Comparison of ENCODE assay signal across 12 cellular contexts in the genomic region with DNA sequence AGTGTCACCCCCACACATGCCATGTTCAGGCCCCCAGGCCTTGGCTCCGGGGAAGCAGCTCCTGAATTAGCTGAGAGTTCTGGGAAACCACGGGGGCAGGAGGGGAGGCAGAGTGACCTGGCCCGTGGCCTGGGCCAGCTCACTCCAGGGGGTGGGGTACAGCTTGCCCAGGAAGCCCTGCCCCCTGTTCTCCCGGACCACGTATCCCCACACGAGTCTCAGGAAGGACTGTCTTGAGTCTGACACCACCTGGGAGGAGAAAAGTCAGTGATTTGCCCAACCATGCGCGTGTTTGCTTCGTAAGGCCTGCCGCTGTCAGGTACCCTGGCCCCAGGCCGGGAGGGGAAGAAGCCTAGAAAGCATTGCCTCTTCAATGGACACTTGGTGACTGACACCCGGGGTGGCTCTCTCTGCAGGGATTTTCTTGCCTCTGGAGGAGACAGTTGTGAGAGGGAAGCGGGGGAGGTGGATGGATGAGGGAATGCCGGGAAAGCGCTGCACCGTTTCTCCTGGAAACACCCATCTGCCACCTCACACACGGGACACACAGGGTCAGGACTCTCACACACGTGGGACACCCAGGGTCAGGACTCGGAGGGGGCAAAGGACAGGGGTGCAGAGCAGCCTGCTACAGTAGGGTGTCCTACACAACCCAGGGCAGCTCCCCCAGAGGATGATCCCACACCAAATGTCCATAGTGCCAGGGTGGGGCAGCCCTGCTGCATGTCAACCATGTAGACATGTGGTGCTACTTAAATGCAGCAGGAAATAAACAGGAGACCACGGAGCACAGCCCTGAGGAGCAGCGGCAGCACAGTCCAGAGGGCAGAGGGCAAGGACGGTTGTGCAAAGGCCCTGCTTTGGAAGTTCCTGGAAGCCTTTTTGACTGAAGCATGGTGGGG. TPM values are rescaled to one million over a fixed set of nuclear protein-coding genes. Genes with fewer than 3 reads are reported as not detected.
DNase-seq lines count a peak whose midpoint lies in the region; ATAC-seq, FAIRE-seq and TF ChIP-seq lines count a peak whose summit lies in the region.
"Had no signal": no experiment of that assay in that cellular context is flagged by ENCODE, and none has a peak within 500 bp of the region (broad histone marks: within the 10 kb centered on the region; RNA-seq: fewer than 3 reads in every experiment).

No MANE protein-coding gene starts in this region.

- intact Hi-C loops in cardiac septum (cut with DNase I) (loop anchor here (1.0 to 2.0 kb wide), 2 partner anchors 22 to 41 kb away; no protein-coding TSS in a partner anchor), ovary (cut with DNase I) (loop anchor here in 2 of 4 donors (5.0 to 10.0 kb wide), 2 partner anchors 58 to 61 kb away; no protein-coding TSS in a partner anchor)

- TF ChIP-seq POLR2A in A549 (IDR thresholded peaks at IDR 0.05; ENCODE audit: low read length) (no peak), ovary (IDR thresholded peaks at IDR 0.05) (no peak)

- H3K4me2 ChIP-seq in A549: peak overlapping the region; percentile 9; the same call in 1 of the 3 replicates
- H3K4me2 ChIP-seq: BLaER1 treated with 17β-estradiol and CSF1 and Interleukin-3, amounts not matched to agents 10 nM and 100 nM had no signal

- H3K36me3 ChIP-seq in ovary: no peaks in the 10 kb centered on the region
- H3K36me3 ChIP-seq: BLaER1 treated with 17β-estradiol and CSF1 and Interleukin-3, amounts not matched to agents 10 nM and 100 nM had no signal

- TF ChIP-seq CTCF in A549 (IDR thresholded peaks at IDR 0.05) (no peak), RWPE1 (conservative IDR thresholded peaks at IDR 0.05; ENCODE audit: low read depth) (no peak), ovary (IDR thresholded peaks at IDR 0.05) (no peak)

- H3K4me1 ChIP-seq in A549 (peaks cover 49% of the 10 kb centered on the region), ovary (ENCODE audit: insufficient read depth) (no peaks in the 10 kb centered on the region)

- TF ChIP-seq RAD21 in A549 (conservative IDR thresholded peaks at IDR 0.05 in 1 of 2, IDR thresholded peaks at IDR 0.05 in 1 of 2): no peak

- TF ChIP-seq EP300 in A549 (IDR thresholded peaks at IDR 0.05): no peak
- TF ChIP-seq EP300 in ovary (IDR thresholded peaks at IDR 0.05): no peak

- H3K27ac ChIP-seq in A549 (peak overlapping the region in 1 of 2 experiments; percentile 66; a peak in 3 of 6 replicates), RWPE1 (peak overlapping the region; percentile 91), ovary (peak overlapping the region in 1 of 2 donors; percentile 44)
- H3K27ac ChIP-seq: BLaER1 treated with 17β-estradiol and CSF1 and Interleukin-3, amounts not matched to agents 10 nM and 100 nM had no signal

- POLR2A ChIA-PET in A549 (lab: Yijun Ruan, JAX) (no interaction called here), RWPE1 (lab: Yijun Ruan, JAX; ENCODE audit: low non-redundant PET) (no interaction called here)

- DNase-seq in A549 (ENCODE audit: low read depth in 1 of 2, low spot score in 1 of 2) (no peak), RWPE1 (ENCODE audit: low spot score) (no peak), cardiac septum (ENCODE audit: low spot score) (peak; percentile 78), ovary (peak in 3 of 5 donors; percentile 11 to 23 (median 18)), AG08395 (ENCODE audit: low spot score) (no peak)
- no peak for DNase-seq in activated CD4-positive, CD25-positive, alpha-beta regulatory T cell treated with anti-CD3 and anti-CD28 coated beads, Interleukin-2, amount 50 U/mL, for 72 hours
- DNase-seq: activated CD4-positive, alpha-beta T cell treated with anti-CD3 and anti-CD28 coated beads, Interleukin-2, amount 50 U/mL, for 1 hour; activated naive CD8-positive, alpha-beta T cell treated with anti-CD3 and anti-CD28 coated beads, Interleukin-2, amount 50 U/mL, for 24 hours; NCI-H2081 had no signal

- WGBS in A549 (ENCODE audit: missing lambda C conversion rate): 73% methylated on average over 18 of the region's 22 CpGs
- WGBS in ovary, 3 donors: 66 to 73% (median 70%) methylated on average over 22 of the region's 22 CpGs

- no peaks in the 10 kb centered on the region for H3K9me3 ChIP-seq in A549
- no peaks in the 10 kb centered on the region for H3K9me3 ChIP-seq in ovary
- H3K9me3 ChIP-seq: BLaER1 treated with 17β-estradiol and CSF1 and Interleukin-3, amounts not matched to agents 10 nM and 100 nM had no signal

- no peak for FAIRE-seq in A549 (lab: Jason Lieb, UNC)

- CTCF ChIA-PET in A549 (lab: Yijun Ruan, JAX): interaction anchor here (1.1 to 1.5 kb wide), 3 partner anchors 9 to 18 kb away, joined by 3 read pairs; no protein-coding TSS in a partner anchor
- CTCF ChIA-PET in RWPE1 (lab: Yijun Ruan, JAX): no interaction called here

- H3K27me3 ChIP-seq in ovary: no peaks in the 10 kb centered on the region

- no peak for ATAC-seq in A549
- ATAC-seq in HG03045 (IDR thresholded peaks at IDR 0.05; ENCODE audit: unreplicated experiment): no peak
- ATAC-seq in GM21367 (IDR thresholded peaks at IDR 0.05; ENCODE audit: unreplicated experiment): no peak
- ATAC-seq: activated naive CD8-positive, alpha-beta T cell treated with anti-CD3 and anti-CD28 coated beads, Interleukin-2, amount 50 U/mL, for 24 hours had no signal

- H3K4me3 ChIP-seq in A549 (no peak overlapping the region), ovary (peak overlapping the region; percentile 4)
- H3K4me3 ChIP-seq: BLaER1 treated with 17β-estradiol and CSF1 and Interleukin-3, amounts not matched to agents 10 nM and 100 nM had no signal

TF ChIP-seq in A549, 52 proteins besides CTCF, POLR2A, EP300 and RAD21:
- TF ChIP-seq EHMT2 (IDR thresholded peaks at IDR 0.05; ENCODE audit: low read depth) (no peak), HOXB13 (CRISPR knock-in tag; IDR thresholded peaks at IDR 0.05; ENCODE audit: low read depth) (no peak), JUN (IDR thresholded peaks at IDR 0.05) (no peak), CHD4 (IDR thresholded peaks at IDR 0.05; ENCODE audit: borderline replicate concordance) (no peak), ZSCAN20 (CRISPR knock-in tag; IDR thresholded peaks at IDR 0.05) (no peak), RCOR1 (IDR thresholded peaks at IDR 0.05; ENCODE audit: low read depth, low read length) (no peak), HOXA7 (CRISPR knock-in tag; IDR thresholded peaks at IDR 0.05) (no peak), GATA3 (IDR thresholded peaks at IDR 0.05; ENCODE audit: borderline replicate concordance) (no peak), TP53 (CRISPR knock-in tag; IDR thresholded peaks at IDR 0.05) (no peak), ZFP36 (IDR thresholded peaks at IDR 0.05; ENCODE audit: borderline replicate concordance, partially characterized antibody) (no peak), ATOH8 (CRISPR knock-in tag; IDR thresholded peaks at IDR 0.05; ENCODE audit: low read depth) (no peak)
- TF ChIP-seq, protein P1, sequence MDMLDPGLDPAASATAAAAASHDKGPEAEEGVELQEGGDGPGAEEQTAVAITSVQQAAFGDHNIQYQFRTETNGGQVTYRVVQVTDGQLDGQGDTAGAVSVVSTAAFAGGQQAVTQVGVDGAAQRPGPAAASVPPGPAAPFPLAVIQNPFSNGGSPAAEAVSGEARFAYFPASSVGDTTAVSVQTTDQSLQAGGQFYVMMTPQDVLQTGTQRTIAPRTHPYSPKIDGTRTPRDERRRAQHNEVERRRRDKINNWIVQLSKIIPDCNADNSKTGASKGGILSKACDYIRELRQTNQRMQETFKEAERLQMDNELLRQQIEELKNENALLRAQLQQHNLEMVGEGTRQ (IDR thresholded peaks at IDR 0.05): no peak
- TF ChIP-seq, protein P2, sequence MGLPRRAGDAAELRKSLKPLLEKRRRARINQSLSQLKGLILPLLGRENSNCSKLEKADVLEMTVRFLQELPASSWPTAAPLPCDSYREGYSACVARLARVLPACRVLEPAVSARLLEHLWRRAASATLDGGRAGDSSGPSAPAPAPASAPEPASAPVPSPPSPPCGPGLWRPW (IDR thresholded peaks at IDR 0.05): no peak
- TF ChIP-seq, protein P3, sequence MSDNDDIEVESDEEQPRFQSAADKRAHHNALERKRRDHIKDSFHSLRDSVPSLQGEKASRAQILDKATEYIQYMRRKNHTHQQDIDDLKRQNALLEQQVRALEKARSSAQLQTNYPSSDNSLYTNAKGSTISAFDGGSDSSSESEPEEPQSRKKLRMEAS (IDR thresholded peaks at IDR 0.05): no peak

RNA-seq across cellular contexts. Expression of gene RAMP1, which starts 4.9 kb away (rescaled TPM):
- polyA plus RNA-seq in A549 (2011; rRNA removed) (not detected in 2 replicates), A549 (2017; fragmentation: RNase III; extraction: RNeasy Plus Mini Kit Qiagen cat#74134 plus additional on column Dnase treatment) (not detected in 3 replicates), ovary (10 to 100 TPM in 1 of 2 donors, 1 to 10 TPM in 1; 1.8 to 17.3 TPM)
- not detected in 2 replicates for polyA plus RNA-seq in A549 (2012; cell fraction: cytosol; rRNA removed)
- polyA plus RNA-seq in A549 (2012; cell fraction: nucleus; rRNA removed): not detected in 2 replicates
- not detected in 2 replicates for polyA minus RNA-seq in A549 (2011; rRNA and poly(A)+ RNA removed)
- total RNA-seq in cardiac septum (253 TPM), ovary (10 to 100 TPM; 22.1 to 62.5 (median 33.6) TPM)

Comparison
In these comparisons a context has a peak if more than half of its experiments do, and no peak if none do; other contexts are left out.
1. DNase-seq: peak in cardiac septum (single experiment) and ovary (3 of 5); none in A549 (0 of 2), RWPE1 (single experiment), AG08395 (single experiment) and activated CD4-positive, CD25-positive, alpha-beta regulatory T cell treated with anti-CD3 and anti-CD28 coated beads, Interleukin-2, amount 50 U/mL, for 72 hours (single experiment).